In the genomic region with DNA sequence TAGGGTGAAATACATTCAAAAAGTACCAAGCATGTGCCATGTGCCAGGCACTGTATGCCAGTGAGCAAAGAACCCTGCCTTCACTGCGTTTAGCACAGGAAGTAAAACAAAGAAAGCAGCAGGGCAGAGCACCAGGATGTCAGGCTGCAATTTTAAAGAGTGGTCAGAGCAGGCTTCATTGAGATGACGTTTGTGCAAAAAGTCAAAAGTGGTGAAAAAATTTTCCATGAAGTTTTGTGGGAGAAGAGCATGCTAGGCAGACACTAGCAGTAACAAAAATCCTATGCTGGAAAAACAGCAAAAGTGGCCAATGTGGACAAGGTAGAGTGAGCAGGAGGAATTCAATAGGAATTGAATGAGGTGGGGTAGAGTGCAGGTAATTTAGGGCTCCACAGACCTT, we compare ENCODE assay signal across 15 cellular contexts. TPM values are rescaled to one million over a fixed set of nuclear protein-coding genes. Genes with fewer than 3 reads are reported as not detected.
A peak's percentile ranks its signal among the peaks of the same experiment; 100 is the strongest.
DNase-seq lines count a peak whose midpoint lies in the region; ATAC-seq and TF ChIP-seq lines count a peak whose summit lies in the region.
"Had no signal": no experiment of that assay in that cellular context is flagged by ENCODE, and none has a peak within 500 bp of the region (broad histone marks: within the 10 kb centered on the region; RNA-seq: fewer than 3 reads in every experiment).

No MANE protein-coding gene starts in this region.

- H3K36me3 Mint-ChIP-seq in activated T-cell treated with anti-CD3 and anti-CD28 coated beads, Interleukin-2, amount 50 U/mL, for 72 hours (ENCODE audit: insufficient read depth in 2 of 2), result peaks cover 6 to 20% of the 10 kb centered on the region in 2 donors
- peaks cover 8% of the 10 kb centered on the region for H3K36me3 Mint-ChIP-seq in T-helper 17 cell (ENCODE audit: low read depth)

- H3K9me3 Mint-ChIP-seq in activated T-cell treated with anti-CD3 and anti-CD28 coated beads, Interleukin-2, amount 50 U/mL, for 72 hours, result no peaks in the 10 kb centered on the region

- peaks cover 6% of the 10 kb centered on the region for H3K4me1 Mint-ChIP-seq in activated T-cell treated with anti-CD3 and anti-CD28 coated beads, Interleukin-2, amount 50 U/mL, for 72 hours (ENCODE audit: low read depth)
- peaks cover 18% of the 10 kb centered on the region for H3K4me1 Mint-ChIP-seq in T-helper 17 cell

- H3K9me3 ChIP-seq in T-helper 17 cell (ENCODE audit: control insufficient read depth, low read length, poor library complexity, severe bottlenecking) (no peaks in the 10 kb centered on the region), gastrocnemius medialis (no peaks in the 10 kb centered on the region)
- H3K9me3 ChIP-seq: esophagus muscularis mucosa had no signal

- in situ Hi-C loops in gastrocnemius medialis (cut with MboI; ENCODE audit: low sequenced_read_pairs in 4 of 4), result no loop called here

- H3K27me3 Mint-ChIP-seq in activated T-cell treated with anti-CD3 and anti-CD28 coated beads, Interleukin-2, amount 50 U/mL, for 72 hours (ENCODE audit: low read depth), result no peaks in the 10 kb centered on the region
- no peaks in the 10 kb centered on the region for H3K27me3 Mint-ChIP-seq in T-helper 17 cell

- H3K27ac ChIP-seq in gastrocnemius medialis, result peak overlapping the region; percentile 83 to 99 (median 84)
- H3K27ac ChIP-seq: esophagus muscularis mucosa had no signal

- no peak for DNase-seq in activated T-cell treated with anti-CD3 and anti-CD28 coated beads, Interleukin-2, amount 50 U/mL, for 72 hours
- DNase-seq in activated T-cell treated with anti-CD3 and anti-CD28 coated beads for 4 hours, result no peak
- no peak for DNase-seq in T-helper 17 cell
- peak; percentile 14 for DNase-seq in kidney epithelial cell (ENCODE audit: low read depth)
- DNase-seq in gastrocnemius medialis, result no peak
- DNase-seq in retina, result no peak
- no peak for DNase-seq in HuH-7.5 (ENCODE audit: low spot score)
- DNase-seq: DMS 273 treated with DMSO at 0.1 percent for 48 hours, hypothalamus, NCI-H1092, NCI-H2171 treated with DMSO at 0.1 percent for 48 hours, posterior cingulate gyrus had no signal

- H3K27me3 ChIP-seq in kidney epithelial cell (ENCODE audit: control insufficient read depth, insufficient read depth, low read length), result no peaks in the 10 kb centered on the region
- H3K27me3 ChIP-seq in gastrocnemius medialis, result no peaks in the 10 kb centered on the region
- H3K27me3 ChIP-seq: esophagus muscularis mucosa had no signal

- TF ChIP-seq POLR2A in gastrocnemius medialis (IDR thresholded peaks at IDR 0.05), result no peak

- no peak for TF ChIP-seq CTCF in kidney epithelial cell (IDR thresholded peaks at IDR 0.05; ENCODE audit: insufficient read depth, low read length, poor library complexity, severe bottlenecking)
- TF ChIP-seq CTCF in gastrocnemius medialis (IDR thresholded peaks at IDR 0.05 in 4 of 5, conservative IDR thresholded peaks at IDR 0.05 in 1 of 5), result no peak

- H3K4me3 ChIP-seq in kidney epithelial cell (ENCODE audit: low read depth, low read length), result no peak overlapping the region
- H3K4me3 ChIP-seq in gastrocnemius medialis, result no peak overlapping the region
- H3K4me3 ChIP-seq: esophagus muscularis mucosa had no signal

- intact Hi-C loops in gastrocnemius medialis (cut with DNase I; ENCODE audit: low total_unique reads), result loop anchor here (2.0 kb wide), 2 partner anchors 52 to 60 kb away; no protein-coding TSS in a partner anchor

- H3K4me1 ChIP-seq in gastrocnemius medialis, result peaks cover 44 to 48% of the 10 kb centered on the region in 2 donors

- H3K36me3 ChIP-seq in kidney epithelial cell (ENCODE audit: control insufficient read depth, insufficient read depth, low read length) (peaks cover 2% of the 10 kb centered on the region), gastrocnemius medialis (peaks cover 0 to 35% of the 10 kb centered on the region in 2 donors)

- H3K4me3 Mint-ChIP-seq in activated T-cell treated with anti-CD3 and anti-CD28 coated beads, Interleukin-2, amount 50 U/mL, for 72 hours, result no peak overlapping the region
- H3K4me3 Mint-ChIP-seq in T-helper 17 cell, result peak overlapping the region; percentile 3

- peak overlapping the region; percentile 51 for H3K27ac Mint-ChIP-seq in activated T-cell treated with anti-CD3 and anti-CD28 coated beads, Interleukin-2, amount 50 U/mL, for 72 hours
- H3K27ac Mint-ChIP-seq in T-helper 17 cell, result peak overlapping the region; percentile 84

- ATAC-seq in activated T-cell treated with anti-CD3 and anti-CD28 coated beads, Interleukin-2, amount 50 U/mL, for 72 hours (replicated peaks in 1 of 2), result no peak
- ATAC-seq in T-helper 17 cell, result peak; percentile 54
- no peak for ATAC-seq in gastrocnemius medialis
- no peak for ATAC-seq in HG02642 (IDR thresholded peaks at IDR 0.05; ENCODE audit: poor library complexity, unreplicated experiment)
- ATAC-seq: SK-N-SH treated with all-trans-retinoic acid at 6 μM for 48 hours had no signal

RNA-seq across cellular contexts. Expression of a gene that starts 31.3 kb away (rescaled TPM):
- total RNA-seq in activated T-cell treated with anti-CD3 and anti-CD28 coated beads, Interleukin-2, amount 50 U/mL, for 72 hours, result 10 to 100 TPM; 64.5 to 71.0 TPM
- total RNA-seq in T-helper 17 cell (100 to 1,000 TPM; 114 to 128 TPM), kidney epithelial cell (34.1 and 38.5 TPM in 2 replicates), gastrocnemius medialis (10 to 100 TPM; 25.6 to 44.5 (median 33.1) TPM)
